8 cellular contexts compared by ENCODE assay signal in the genomic region with DNA sequence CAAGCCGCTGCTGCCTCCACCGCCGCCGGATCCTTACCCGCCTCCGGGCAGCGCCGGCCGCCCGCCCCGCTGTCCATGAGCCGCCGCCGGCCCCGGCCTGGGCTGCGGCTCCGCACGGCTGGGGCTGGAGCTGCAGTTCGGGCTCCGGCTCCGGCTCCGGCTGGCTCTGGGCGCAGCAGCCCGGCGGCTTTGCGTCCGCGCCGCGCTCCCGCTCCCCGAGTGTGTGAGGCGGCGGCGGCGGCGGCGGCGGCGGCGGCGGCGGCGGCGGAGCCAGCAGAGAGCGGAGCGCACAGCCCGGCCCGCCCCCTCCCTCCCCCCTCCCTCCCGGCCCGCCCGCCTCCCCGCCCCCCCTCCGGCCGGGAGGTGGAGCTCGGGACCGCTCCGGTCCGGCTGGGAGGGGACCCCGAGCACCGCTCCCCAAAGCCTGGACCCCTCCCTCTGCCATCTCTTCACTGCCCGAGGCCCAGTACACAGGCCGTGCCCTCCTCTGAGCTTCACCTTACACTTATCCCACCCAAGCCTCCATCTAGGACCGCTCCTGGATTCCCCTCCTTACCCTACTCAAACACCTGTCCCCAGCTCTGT. TPM values are rescaled to one million over a fixed set of nuclear protein-coding genes. Genes with fewer than 3 reads are reported as not detected.
A peak's percentile ranks its signal among the peaks of the same experiment; 100 is the strongest.
DNase-seq lines count a peak whose midpoint lies in the region; ATAC-seq and TF ChIP-seq lines count a peak whose summit lies in the region.
"Had no signal": no experiment of that assay in that cellular context is flagged by ENCODE, and none has a peak within 500 bp of the region (broad histone marks: within the 10 kb centered on the region; RNA-seq: fewer than 3 reads in every experiment).

A gene (minus strand): TSS at position 225 of the 585 bp plus-strand sequence. CDS start 148 bp downstream, at position 77.

- DNase-seq in G401 (ENCODE audit: low spot score) (peak; percentile 87), brain microvascular endothelial cell (no peak), putamen (ENCODE audit: low spot score) (peak; percentile 78), Kasumi-1 (lab: John Stamatoyannopoulos, UW) (no peak)

- H3K36me3 ChIP-seq in OCI-LY1 (ENCODE audit: insufficient read depth, low read length), result no peaks in the 10 kb centered on the region
- H3K36me3 ChIP-seq in brain microvascular endothelial cell (replicated peaks), result no peaks in the 10 kb centered on the region

- H3K4me3 ChIP-seq in OCI-LY1 (ENCODE audit: low read depth, low read length, poor library complexity, severe bottlenecking), result peak within 1 kb of the TSS; percentile 39
- peak within 1 kb of the TSS; percentile 53 for H3K4me3 ChIP-seq in brain microvascular endothelial cell (ENCODE audit: low read depth, low read length)
- peak within 1 kb of the TSS; percentile 91 for H3K4me3 ChIP-seq in iPS-11a (ENCODE audit: low read depth, low read length)

- H3K79me2 ChIP-seq in OCI-LY1 (ENCODE audit: insufficient read depth, low read length), result no peaks in the 10 kb centered on the region

- no peaks in the 10 kb centered on the region for H3F3A ChIP-seq in OCI-LY1 (ENCODE audit: insufficient read depth, low read length)

- peak within 1 kb of the TSS; percentile 62 for H3K4me2 ChIP-seq in OCI-LY1 (ENCODE audit: low read length)

- no peak for TF ChIP-seq CTCF in OCI-LY1 (IDR thresholded peaks at IDR 0.05; ENCODE audit: low read length)
- TF ChIP-seq CTCF in brain microvascular endothelial cell (IDR thresholded peaks at IDR 0.05; ENCODE audit: low read depth, low read length, missing control alignments), result no peak

- H3K27ac ChIP-seq in OCI-LY1 (ENCODE audit: low read depth, low read length, poor library complexity, severe bottlenecking), result no peak within 1 kb of the TSS
- no peak within 1 kb of the TSS for H3K27ac ChIP-seq in brain microvascular endothelial cell

- H4K20me1 ChIP-seq in OCI-LY1 (ENCODE audit: insufficient read depth, low read length), result no peaks in the 10 kb centered on the region

- H2AFZ ChIP-seq in OCI-LY1 (ENCODE audit: low read length), result no peak within 1 kb of the TSS

- H3K9me2 ChIP-seq in OCI-LY1 (ENCODE audit: low read depth, low read length), result no peaks in the 10 kb centered on the region

- in situ Hi-C loops in G401 (cut with HindIII; ENCODE audit: low sequenced_read_pairs), result no loop called here
- in situ Hi-C loops in brain microvascular endothelial cell (cut with HindIII; ENCODE audit: low pct_ligation_motif_present, low sequenced_read_pairs), result no loop called here

- no peaks in the 10 kb centered on the region for H3K9me3 ChIP-seq in OCI-LY1 (ENCODE audit: low read length)

- peaks cover 7% of the 10 kb centered on the region for H3K4me1 ChIP-seq in OCI-LY1 (ENCODE audit: insufficient read depth, low read length, severe bottlenecking)

- ATAC-seq in HG03175 (IDR thresholded peaks at IDR 0.05; ENCODE audit: unreplicated experiment), result no peak

- H3K27me3 ChIP-seq in OCI-LY1 (ENCODE audit: insufficient read depth, low read length), result 0 out of 2 replicates have a peak, but pooled peaks cover 11% of the 10 kb centered on the region
- H3K27me3 ChIP-seq in brain microvascular endothelial cell (replicated peaks), result peaks cover 75% of the 10 kb centered on the region

- no peak within 1 kb of the TSS for H3K9ac ChIP-seq in OCI-LY1 (ENCODE audit: low read length)

RNA-seq across cellular contexts. Expression of the gene that starts here (rescaled TPM):
- 1.2 and 1.8 TPM in 2 replicates for total RNA-seq in G401 (2014; rRNA removed; shearing (Covaris generic))
- total RNA-seq: activated CD8-positive, alpha-beta memory T cell treated with anti-CD3 and anti-CD28 coated beads for 36 hours had no signal

Comparison
In these comparisons a context has a peak if more than half of its experiments do, and no peak if none do; other contexts are left out.
1. DNase-seq: peak in G401 (single experiment) and putamen (single experiment); none in brain microvascular endothelial cell (single experiment) and Kasumi-1 (0 of 2).
2. H3K4me3 ChIP-seq: peak in every context shown above with its lines; median percentile 91 in iPS-11a; 53 in brain microvascular endothelial cell; 39 in OCI-LY1.